ENCODE assay signal across 10 cellular contexts in genomic region chr17:46977750-46978488, GRCh38. TPM values are rescaled to one million over a fixed set of nuclear protein-coding genes. Genes with fewer than 3 reads are reported as not detected.
A peak's percentile ranks its signal among the peaks of the same experiment; 100 is the strongest.
DNase-seq lines count a peak whose midpoint lies in the region; ATAC-seq, FAIRE-seq and TF ChIP-seq lines count a peak whose summit lies in the region.
"Had no signal": no experiment of that assay in that cellular context is flagged by ENCODE, and none has a peak within 500 bp of the region (broad histone marks: within the 10 kb centered on the region; RNA-seq: fewer than 3 reads in every experiment).

No MANE protein-coding gene starts in this region.

- POLR2A ChIA-PET in A673 (lab: Charles Lee; ENCODE audit: low non-redundant PET), result no interaction called here

- no peak for DNase-seq in A673 (ENCODE audit: low spot score)
- no peak for DNase-seq in HAP-1 (ENCODE audit: low spot score in 2 of 2)
- no peak for DNase-seq in mammary epithelial cell
- DNase-seq in natural killer cell treated with Interleukin-12 subunit alpha and Interleukin-12 subunit beta and Interleukin-15 and Interleukin-18, amount 100 ng/mL, for 72 hours (ENCODE audit: low spot score), result no peak
- no peak for DNase-seq in AG08395 (ENCODE audit: low spot score)
- no peak for DNase-seq in urothelium cell line (ENCODE audit: low spot score)

- peaks cover 44% of the 10 kb centered on the region for H3K27me3 ChIP-seq in A673 (replicated peaks; ENCODE audit: insufficient read depth, low read depth, low read length, poor library complexity)
- peaks cover 19% of the 10 kb centered on the region for H3K27me3 ChIP-seq in HAP-1 (ENCODE audit: low read depth)
- peaks cover 18% of the 10 kb centered on the region for H3K27me3 ChIP-seq in mammary epithelial cell (ENCODE audit: insufficient read depth, low read length)

- H3K27ac ChIP-seq in A673 (ENCODE audit: low read depth, low read length, poor library complexity, severe bottlenecking) (no peak overlapping the region), mammary epithelial cell (ENCODE audit: insufficient read depth, low read depth, low read length) (no peak overlapping the region)

- no peaks in the 10 kb centered on the region for H4K20me1 ChIP-seq in mammary epithelial cell (ENCODE audit: insufficient read depth, low read length)

- FAIRE-seq in urothelium cell line (lab: Jason Lieb, UNC), result no peak

- BruUV-seq in A673 (replicated peaks; lab: Mats Ljungman, UMichigan), result no TSS peak
- no TSS peak for BruUV-seq in mammary epithelial cell (replicated peaks; lab: Mats Ljungman, UMichigan)

- no peaks in the 10 kb centered on the region for H3K79me2 ChIP-seq in mammary epithelial cell (ENCODE audit: insufficient read depth, low read length)

- H3K9ac ChIP-seq in mammary epithelial cell (ENCODE audit: insufficient read depth, low read length), result no peak overlapping the region

- H3K36me3 ChIP-seq in A673 (ENCODE audit: insufficient read depth, low read length, poor library complexity, severe bottlenecking) (no peaks in the 10 kb centered on the region), HAP-1 (replicated peaks) (no peaks in the 10 kb centered on the region), mammary epithelial cell (ENCODE audit: insufficient read depth, low read length) (no peaks in the 10 kb centered on the region)
- H3K36me3 ChIP-seq: MG63 had no signal

- peaks cover 11 to 12% of the 10 kb centered on the region in 2 donors for H3K4me1 Mint-ChIP-seq in natural killer cell treated with Interleukin-12 subunit alpha and Interleukin-12 subunit beta and Interleukin-15 and Interleukin-18, amount 100 ng/mL, for 72 hours (ENCODE audit: low read depth in 2 of 2)

- H3K4me3 ChIP-seq in A673 (ENCODE audit: low read depth, low read length, poor library complexity, severe bottlenecking) (peak overlapping the region; percentile 33), HAP-1 (peak overlapping the region; percentile 36), mammary epithelial cell (replicated peaks in 1 of 3; ENCODE audit: insufficient read depth in 1 of 3, low read depth in 2 of 3, low read length in 3 of 3) (peak overlapping the region in 2 of 3 experiments; percentile 38 to 48)

- no peak for ATAC-seq in natural killer cell treated with Interleukin-12 subunit alpha and Interleukin-12 subunit beta and Interleukin-15 and Interleukin-18, amount 100 ng/mL, for 72 hours
- ATAC-seq in GM21528 (IDR thresholded peaks at IDR 0.05; ENCODE audit: low FRiP score, unreplicated experiment), result no peak
- no peak for ATAC-seq in HG03460 (IDR thresholded peaks at IDR 0.05; ENCODE audit: unreplicated experiment)

- H3K27ac Mint-ChIP-seq in natural killer cell treated with Interleukin-12 subunit alpha and Interleukin-12 subunit beta and Interleukin-15 and Interleukin-18, amount 100 ng/mL, for 72 hours, result no peak overlapping the region

- H3K4me1 ChIP-seq in A673 (ENCODE audit: insufficient read depth, low read length, poor library complexity, severe bottlenecking) (no peaks in the 10 kb centered on the region), HAP-1 (no peaks in the 10 kb centered on the region), mammary epithelial cell (ENCODE audit: insufficient read depth, low read length) (peaks cover 17% of the 10 kb centered on the region)

- WGBS in mammary epithelial cell (ENCODE audit: low coverage, missing lambda C conversion rate), result 10% methylated on average over 31 of the region's 36 CpGs

- CTCF ChIA-PET in A673 (lab: Charles Lee) (no interaction called here), mammary epithelial cell (lab: Charles Lee; ENCODE audit: low non-redundant PET) (no interaction called here)

- H3K4me2 ChIP-seq in mammary epithelial cell (ENCODE audit: insufficient read depth, low read depth, low read length), result peak overlapping the region; percentile 97

- no peak for TF ChIP-seq CTCF in A673 (conservative IDR thresholded peaks at IDR 0.05; ENCODE audit: low read depth, low read length)
- no peak for TF ChIP-seq CTCF in mammary epithelial cell (conservative IDR thresholded peaks at IDR 0.05 in 1 of 2, IDR thresholded peaks at IDR 0.05 in 1 of 2; ENCODE audit: extremely low read depth in 1 of 2, insufficient read depth in 1 of 2, low read depth in 1 of 2, low read length in 2 of 2)

- peak overlapping the region; percentile 82 for H3K4me3 Mint-ChIP-seq in natural killer cell treated with Interleukin-12 subunit alpha and Interleukin-12 subunit beta and Interleukin-15 and Interleukin-18, amount 100 ng/mL, for 72 hours

- dilution Hi-C loops in mammary epithelial cell (cut with HindIII; ENCODE audit: low sequenced_read_pairs), result no loop called here

- H3K9me3 ChIP-seq in A673 (ENCODE audit: low read depth, low read length, poor library complexity, severe bottlenecking) (no peaks in the 10 kb centered on the region), HAP-1 (no peaks in the 10 kb centered on the region), mammary epithelial cell (replicated peaks; ENCODE audit: insufficient read depth, low read length) (no peaks in the 10 kb centered on the region)
- H3K9me3 ChIP-seq: MG63 had no signal

- in situ Hi-C loops in HAP-1 (cut with MboI; ENCODE audit: low sequenced_read_pairs) (no loop called here), mammary epithelial cell (cut with MboI; ENCODE audit: low sequenced_read_pairs in 2 of 2) (no loop called here)

- H3K27me3 Mint-ChIP-seq in natural killer cell treated with Interleukin-12 subunit alpha and Interleukin-12 subunit beta and Interleukin-15 and Interleukin-18, amount 100 ng/mL, for 72 hours, result peaks cover 30 to 47% of the 10 kb centered on the region in 2 donors

- H3K9me3 Mint-ChIP-seq in natural killer cell treated with Interleukin-12 subunit alpha and Interleukin-12 subunit beta and Interleukin-15 and Interleukin-18, amount 100 ng/mL, for 72 hours, result no peaks in the 10 kb centered on the region

- intact Hi-C loops in A673 (cut with micrococcal nuclease; ENCODE audit: unreplicated experiment), result no loop called here
- intact Hi-C loops in mammary epithelial cell (cut with micrococcal nuclease), result no loop called here

- H2AFZ ChIP-seq in mammary epithelial cell (ENCODE audit: low read depth, low read length), result peak overlapping the region; percentile 84

- no peaks in the 10 kb centered on the region for H3K36me3 Mint-ChIP-seq in natural killer cell treated with Interleukin-12 subunit alpha and Interleukin-12 subunit beta and Interleukin-15 and Interleukin-18, amount 100 ng/mL, for 72 hours

RNA-seq across cellular contexts. Expression of gene RPRML, which starts 1.1 kb away (rescaled TPM):
- total RNA-seq in A673 (2021) (not detected in 2 replicates), mammary epithelial cell (not detected)
- polyA plus RNA-seq in mammary epithelial cell, result not detected
- polyA minus RNA-seq in mammary epithelial cell, result not detected
- not detected for total RNA-seq in natural killer cell treated with Interleukin-12 subunit alpha and Interleukin-12 subunit beta and Interleukin-15 and Interleukin-18, amount 100 ng/mL, for 72 hours
- total RNA-seq: activated CD8-positive, alpha-beta memory T cell treated with anti-CD3 and anti-CD28 coated beads for 36 hours had no signal

RNA-seq across cellular contexts. Expression of gene GOSR2, which starts 55.0 kb away (rescaled TPM):
- total RNA-seq in A673 (2021) (34.5 and 36.7 TPM in 2 replicates), mammary epithelial cell (10 to 100 TPM; 38.8 to 56.8 TPM)
- 42.1 TPM for polyA plus RNA-seq in mammary epithelial cell
- 21.1 TPM for polyA minus RNA-seq in mammary epithelial cell
- total RNA-seq in natural killer cell treated with Interleukin-12 subunit alpha and Interleukin-12 subunit beta and Interleukin-15 and Interleukin-18, amount 100 ng/mL, for 72 hours, result 10 to 100 TPM; 76.9 to 79.8 TPM
